8 cellular contexts compared by ENCODE assay signal in the genomic region with DNA sequence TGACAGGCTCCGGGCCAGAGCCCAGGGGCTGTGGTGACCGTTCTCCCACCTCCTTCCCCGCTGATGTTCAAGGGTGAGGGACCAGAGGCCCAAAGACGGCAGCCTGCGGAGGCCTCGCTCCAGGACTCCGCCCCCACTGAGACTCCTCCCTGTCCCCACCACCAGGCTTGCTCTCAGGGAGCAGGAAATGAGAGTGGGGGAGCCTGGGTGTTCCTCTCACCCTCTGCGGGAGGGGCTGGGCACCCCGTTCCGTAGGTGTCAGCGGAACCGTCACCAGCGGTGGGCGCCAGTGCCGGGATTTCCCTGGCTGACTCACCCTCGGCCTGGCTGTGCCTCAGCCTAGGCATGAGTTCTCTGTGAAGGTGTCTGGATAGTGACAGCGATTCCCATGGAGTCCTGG. TPM values are rescaled to one million over a fixed set of nuclear protein-coding genes. Genes with fewer than 3 reads are reported as not detected.
DNase-seq lines count a peak whose midpoint lies in the region; ATAC-seq and TF ChIP-seq lines count a peak whose summit lies in the region.

No MANE protein-coding gene starts in this region.

- CTCF ChIA-PET in RWPE1 (lab: Yijun Ruan, JAX): interaction anchor here (1.4 kb wide), 1 partner anchor 15 kb away, joined by 6 read pairs; no protein-coding TSS in a partner anchor

- intact Hi-C loops in cardiac septum (cut with DNase I) (loop anchor here (5.0 kb wide), 1 partner anchor 36 kb away; no protein-coding TSS in a partner anchor), gastrocnemius medialis (cut with DNase I; ENCODE audit: low total_unique reads) (loop anchor here (2.0 to 10.0 kb wide), 3 partner anchors 15 to 269 kb away; partner anchors contain the start of genes DAGLA and FTH1)

- H3K27ac ChIP-seq in RWPE1 (peak overlapping the region; percentile 96), gastrocnemius medialis (peak overlapping the region; percentile 84 to 97 (median 90))

- no peaks in the 10 kb centered on the region for H3K27me3 ChIP-seq in gastrocnemius medialis

- H3K9me3 ChIP-seq in gastrocnemius medialis: no peaks in the 10 kb centered on the region

- no peak; the same call in 1 of the 2 replicates for TF ChIP-seq CTCF in RWPE1 (conservative IDR thresholded peaks at IDR 0.05; ENCODE audit: low read depth)
- TF ChIP-seq CTCF in gastrocnemius medialis (IDR thresholded peaks at IDR 0.05 in 4 of 5, conservative IDR thresholded peaks at IDR 0.05 in 1 of 5): no peak

- peak overlapping the region; percentile 20 to 50 (median 38) for H3K4me3 ChIP-seq in gastrocnemius medialis

- H3K4me1 ChIP-seq in gastrocnemius medialis: peaks cover 73 to 80% of the 10 kb centered on the region in 2 donors

- DNase-seq in AG20443 (ENCODE audit: low spot score) (peak; percentile 84), RWPE1 (ENCODE audit: low spot score) (peak; percentile 83), cardiac septum (ENCODE audit: low spot score) (peak; percentile 86), gastrocnemius medialis (peak; percentile 75 to 85), NCI-H146 treated with DMSO at 0.1 percent for 48 hours (lab: John Stamatoyannopoulos, UW; ENCODE audit: unreplicated experiment) (no peak)
- peak; percentile 94 for DNase-seq in activated naive CD4-positive, alpha-beta T cell treated with anti-CD3 and anti-CD28 coated beads, Interleukin-2, amount 50 U/mL, for 16 hours

- no peaks in the 10 kb centered on the region for H3K36me3 ChIP-seq in gastrocnemius medialis

- in situ Hi-C loops in gastrocnemius medialis (cut with MboI; ENCODE audit: low sequenced_read_pairs in 4 of 4): no loop called here

- POLR2A ChIA-PET in RWPE1 (lab: Yijun Ruan, JAX; ENCODE audit: low non-redundant PET): no interaction called here

- peak in 1 of 2 donors; percentile 27 for TF ChIP-seq POLR2A in gastrocnemius medialis (IDR thresholded peaks at IDR 0.05)

- ATAC-seq in GM21786 (IDR thresholded peaks at IDR 0.05; ENCODE audit: unreplicated experiment): peak; percentile 90
- peak; percentile 51 to 58 for ATAC-seq in gastrocnemius medialis
- no peak for ATAC-seq in HG02852 (IDR thresholded peaks at IDR 0.05; ENCODE audit: unreplicated experiment)

RNA-seq across cellular contexts. Expression of gene DAGLA, which starts 15.7 kb away (rescaled TPM):
- total RNA-seq in cardiac septum (3.3 TPM), gastrocnemius medialis (1 to 10 TPM in 3 of 4 donors, under 1 TPM in 1; 0.58 to 5.5 (median 2.9) TPM)

RNA-seq across cellular contexts. Expression of gene MYRF, which starts 56.5 kb away (rescaled TPM):
- total RNA-seq in cardiac septum (0.27 TPM), gastrocnemius medialis (under 1 TPM in 1 of 4 donors, not detected in 3; 0.07 TPM)
